ENCODE assay signal across 7 cellular contexts in genomic region chr5:134561871-134562296, GRCh38. TPM values are rescaled to one million over a fixed set of nuclear protein-coding genes. Genes with fewer than 3 reads are reported as not detected.
DNase-seq lines count a peak whose midpoint lies in the region; TF ChIP-seq lines count a peak whose summit lies in the region.

No MANE protein-coding gene starts in this region.

- no peaks in the 10 kb centered on the region for H3K9me3 ChIP-seq in neuronal stem cell (replicated peaks in 1 of 2; ENCODE audit: control insufficient read depth in 2 of 2, insufficient read depth in 1 of 2, low read depth in 1 of 2, low read length in 2 of 2)

- no peak overlapping the region for H3K14ac ChIP-seq in neuronal stem cell (ENCODE audit: low read length)

- intact Hi-C loops in dorsolateral prefrontal cortex (cut with DNase I): no loop called here

- no peak overlapping the region for H3K4me3 ChIP-seq in dorsolateral prefrontal cortex
- H3K4me3 ChIP-seq in neuronal stem cell (ENCODE audit: low read length in 2 of 2): peak overlapping the region in 1 of 2 donors; percentile 17

- H3K36me3 ChIP-seq in neuronal stem cell (replicated peaks in 1 of 2; ENCODE audit: control insufficient read depth in 2 of 2, insufficient read depth in 2 of 2, low read length in 2 of 2): no peaks in the 10 kb centered on the region

- H2BK120ac ChIP-seq in neuronal stem cell (ENCODE audit: low read depth, low read length): no peak overlapping the region

- H2AK5ac ChIP-seq in neuronal stem cell (ENCODE audit: low read depth, low read length): peak overlapping the region; percentile 91

- H3K9ac ChIP-seq in neuronal stem cell (ENCODE audit: low read depth, low read length, poor library complexity): no peak overlapping the region

- H3K4ac ChIP-seq in neuronal stem cell (ENCODE audit: low read length): no peak overlapping the region

- DNase-seq in ELR (ENCODE audit: low read depth) (peak; percentile 69), Kasumi-1 (lab: John Stamatoyannopoulos, UW) (peak; percentile 39 to 44), dorsolateral prefrontal cortex (no peak), neuronal stem cell (ENCODE audit: low spot score) (peak; percentile 33), cerebellar nuclear complex (lab: John Stamatoyannopoulos, UW) (no peak), occipital lobe (lab: John Stamatoyannopoulos, UW) (no peak)
- no peak for DNase-seq in stimulated activated naive CD4-positive, alpha-beta T cell treated with Interleukin-2 at 50 U/mL for 16 hours (lab: John Stamatoyannopoulos, UW)

- H4K91ac ChIP-seq in neuronal stem cell (ENCODE audit: low read depth, low read length, poor library complexity): no peak overlapping the region

- peak overlapping the region; percentile 66 for H3K18ac ChIP-seq in neuronal stem cell (ENCODE audit: low read length)

- peak overlapping the region; percentile 61 for H2BK5ac ChIP-seq in neuronal stem cell (ENCODE audit: low read length)

- peaks cover 0 to 2% of the 10 kb centered on the region in 2 donors for H3K4me1 ChIP-seq in neuronal stem cell (ENCODE audit: control insufficient read depth in 2 of 2, insufficient read depth in 1 of 2, low read depth in 1 of 2, low read length in 2 of 2)

- peak overlapping the region; percentile 75 for H3K23ac ChIP-seq in neuronal stem cell (ENCODE audit: low read depth, low read length, poor library complexity)

- no CpG with 5 or more reads among the region's 9 CpGs for WGBS in neuronal stem cell (ENCODE audit: extremely low coverage in 2 of 2, insufficient read length in 2 of 2, insufficient replicate concordance in 1 of 2), 2 donors

- peak overlapping the region; percentile 98 for H2BK15ac ChIP-seq in neuronal stem cell (ENCODE audit: low read length)

- no peaks in the 10 kb centered on the region for H3K79me1 ChIP-seq in neuronal stem cell (ENCODE audit: low read depth, low read length)

- H2BK12ac ChIP-seq in neuronal stem cell (ENCODE audit: low read length): peak overlapping the region; percentile 34

- TF ChIP-seq CTCF in dorsolateral prefrontal cortex (IDR thresholded peaks at IDR 0.05 in 54 of 56, conservative IDR thresholded peaks at IDR 0.05 in 2 of 56; ENCODE audit: low read depth in 1 of 56, partially characterized antibody in 56 of 56): peak in 41 of 56 donors; percentile 11 to 50 (median 29)

- H3K27ac ChIP-seq in dorsolateral prefrontal cortex (peak overlapping the region in 7 of 59 donors; percentile 18 to 65 (median 28)), neuronal stem cell (replicated peaks; ENCODE audit: low read length) (no peak overlapping the region)

- H4K8ac ChIP-seq in neuronal stem cell (ENCODE audit: low read depth, low read length): no peak overlapping the region

- H2AFZ ChIP-seq in neuronal stem cell (ENCODE audit: low read length): peak overlapping the region; percentile 75

- no peak overlapping the region for H3K4me2 ChIP-seq in neuronal stem cell (ENCODE audit: insufficient read depth, low read length, poor library complexity, severe bottlenecking)

- H3K27me3 ChIP-seq in dorsolateral prefrontal cortex (no peaks in the 10 kb centered on the region), neuronal stem cell (ENCODE audit: control insufficient read depth in 3 of 3, insufficient read depth in 3 of 3, low read depth in 1 of 3, low read length in 3 of 3) (no peaks in the 10 kb centered on the region)

RNA-seq across cellular contexts. Expression of gene JADE2, which starts 36.4 kb away (rescaled TPM):
- total RNA-seq in dorsolateral prefrontal cortex: 100 to 1,000 TPM in 59 of 120 experiments, 10 to 100 TPM in 61; 64.6 to 141 (median 99.8) TPM
- 1.5 TPM for polyA plus RNA-seq in neuronal stem cell (2013, experiment 1 of 2)
- polyA plus RNA-seq in neuronal stem cell (2013, experiment 2 of 2): 1.3 TPM
- total RNA-seq in occipital lobe: 3.7 TPM

Comparison
In these comparisons a context has a peak if more than half of its experiments do, and no peak if none do; other contexts are left out.
1. DNase-seq: peak in ELR (single experiment), Kasumi-1 (2 of 2) and neuronal stem cell (single experiment); none in dorsolateral prefrontal cortex (0 of 10), cerebellar nuclear complex (0 of 2), occipital lobe (single experiment) and stimulated activated naive CD4-positive, alpha-beta T cell treated with Interleukin-2 at 50 U/mL for 16 hours (single experiment).
2. RNA of gene JADE2, which starts 36.4 kb away (total RNA-seq): 64.6 to 141 TPM in dorsolateral prefrontal cortex; 3.7 TPM in occipital lobe (single experiment); every median in the first group is over 10 times any median in the second.